11 cellular contexts compared by ENCODE assay signal in genomic region chr7:229184-229964, GRCh38. TPM values are rescaled to one million over a fixed set of nuclear protein-coding genes. Genes with fewer than 3 reads are reported as not detected.
DNase-seq lines count a peak whose midpoint lies in the region; ATAC-seq and TF ChIP-seq lines count a peak whose summit lies in the region.
"Had no signal": no experiment of that assay in that cellular context is flagged by ENCODE, and none has a peak within 500 bp of the region (broad histone marks: within the 10 kb centered on the region; RNA-seq: fewer than 3 reads in every experiment).

No MANE protein-coding gene starts in this region.

- no peak overlapping the region for H2AFZ ChIP-seq in GM23338

- H3F3A ChIP-seq in GM23338 (replicated peaks; ENCODE audit: low read depth), result no peaks in the 10 kb centered on the region

- H3K27ac ChIP-seq in AG04450 (ENCODE audit: low read depth, low read length) (peak overlapping the region; percentile 94), angular gyrus (ENCODE audit: low read depth, low read length) (peak overlapping the region; percentile 66), heart left ventricle (peak overlapping the region in 5 of 12 donors; percentile 17 to 87 (median 42)), GM23338 (ENCODE audit: low read depth) (no peak overlapping the region)
- H3K27ac ChIP-seq: C4-2B, SJCRH30 had no signal

- H3K79me2 ChIP-seq in GM23338 (replicated peaks; ENCODE audit: insufficient read depth), result no peaks in the 10 kb centered on the region

- H3K4me1 ChIP-seq in heart left ventricle (peaks cover 0 to 61% (median 29%) of the 10 kb centered on the region in 12 donors), HAP-1 (no peaks in the 10 kb centered on the region), GM23338 (ENCODE audit: insufficient read depth) (no peaks in the 10 kb centered on the region)
- H3K4me1 ChIP-seq: SJCRH30 had no signal

- H3K27ac Mint-ChIP-seq in GM23338, result no peak overlapping the region

- ATAC-seq in heart left ventricle, result peak; percentile 46 to 80 (median 70)
- no peak for ATAC-seq in GM23338
- no peak for ATAC-seq in HG03378 (IDR thresholded peaks at IDR 0.05; ENCODE audit: unreplicated experiment)

- in situ Hi-C loops in HAP-1 (cut with MboI; ENCODE audit: low sequenced_read_pairs), result no loop called here

- H4K20me1 ChIP-seq in GM23338 (replicated peaks; ENCODE audit: insufficient read depth), result no peaks in the 10 kb centered on the region

- no peaks in the 10 kb centered on the region; the same call in 2 of the 3 replicates for H3K9me3 Mint-ChIP-seq in GM23338

- peaks cover 2% of the 10 kb centered on the region; the same call in 1 of the 2 replicates for H3K9me3 ChIP-seq in AG04450 (ENCODE audit: control insufficient read depth, insufficient read depth, low read length)
- H3K9me3 ChIP-seq in heart left ventricle, result no peaks in the 10 kb centered on the region
- no peaks in the 10 kb centered on the region for H3K9me3 ChIP-seq in HAP-1
- H3K9me3 ChIP-seq: SJCRH30 had no signal

- DNase-seq in AG04450 (ENCODE audit: low read depth, low spot score), result peak; percentile 94
- peak in 4 of 5 donors; percentile 66 to 87 (median 78) for DNase-seq in heart left ventricle
- peak; percentile 59 to 96 (median 78) for DNase-seq in posterior cingulate gyrus
- DNase-seq in NCI-H146 treated with DMSO at 0.1 percent for 48 hours (lab: John Stamatoyannopoulos, UW; ENCODE audit: unreplicated experiment), result no peak
- DNase-seq in HAP-1 (ENCODE audit: low spot score in 2 of 2), result no peak
- no peak for DNase-seq in GM23338 (ENCODE audit: low spot score)
- DNase-seq: activated CD8-positive, alpha-beta memory T cell treated with anti-CD3 and anti-CD28 coated beads, Interleukin-2, amount 50 U/mL, for 4 hours had no signal

- POLR2A ChIA-PET in AG04450 (lab: Yijun Ruan, JAX), result interaction anchor here (0.6 to 1.4 kb wide), 4 partner anchors 12 to 38 kb away, joined by 3 to 5 read pairs (median 3); partner anchors contain the start of gene FAM20C

- intact Hi-C loops in heart left ventricle (cut with DNase I), result no loop called here
- intact Hi-C loops in posterior cingulate gyrus (cut with DNase I), result no loop called here

- TF ChIP-seq POLR2A in heart left ventricle (IDR thresholded peaks at IDR 0.05), result no peak

- peaks cover 3% of the 10 kb centered on the region for H3K27me3 Mint-ChIP-seq in GM23338 (ENCODE audit: insufficient read depth, low read depth, poor library complexity)

- no peak overlapping the region for H3K4me2 ChIP-seq in GM23338

- no peaks in the 10 kb centered on the region for H3K27me3 ChIP-seq in AG04450 (ENCODE audit: control insufficient read depth, insufficient read depth, low read length)
- H3K27me3 ChIP-seq in heart left ventricle, result no peaks in the 10 kb centered on the region
- H3K27me3 ChIP-seq in HAP-1 (ENCODE audit: low read depth), result no peaks in the 10 kb centered on the region
- H3K27me3 ChIP-seq in GM23338 (ENCODE audit: insufficient read depth), result no peaks in the 10 kb centered on the region
- H3K27me3 ChIP-seq: SJCRH30 had no signal

- H3K36me3 Mint-ChIP-seq in GM23338 (ENCODE audit: low read depth), result peaks cover 19% of the 10 kb centered on the region

- 0 out of 3 replicates have a peak, but pooled peaks cover 2% of the 10 kb centered on the region for H3K4me1 Mint-ChIP-seq in GM23338

- H3K9me2 ChIP-seq in GM23338 (ENCODE audit: insufficient read depth), result no peaks in the 10 kb centered on the region

- peaks cover 0 to 8% (median 0%) of the 10 kb centered on the region in 9 donors for H3K36me3 ChIP-seq in heart left ventricle
- no peaks in the 10 kb centered on the region for H3K36me3 ChIP-seq in HAP-1 (replicated peaks)
- H3K36me3 ChIP-seq in GM23338 (ENCODE audit: insufficient read depth), result no peaks in the 10 kb centered on the region
- H3K36me3 ChIP-seq: SJCRH30 had no signal

- CTCF ChIA-PET in AG04450 (lab: Charles Lee), result interaction anchor here (0.6 to 0.8 kb wide), 2 partner anchors 12 to 613 kb away, joined by 3 to 5 read pairs; no protein-coding TSS in a partner anchor

- H3K4me3 ChIP-seq in AG04450 (ENCODE audit: low read depth, low read length) (no peak overlapping the region), heart left ventricle (no peak overlapping the region), HAP-1 (no peak overlapping the region), GM23338 (no peak overlapping the region)
- H3K4me3 ChIP-seq: SJCRH30 had no signal

- TF ChIP-seq CTCF in AG04450 (IDR thresholded peaks at IDR 0.05; ENCODE audit: low read depth, low read length) (no peak), heart left ventricle (IDR thresholded peaks at IDR 0.05) (no peak), GM23338 (conservative IDR thresholded peaks at IDR 0.05; ENCODE audit: low read depth in 2 of 2) (no peak)

- WGBS in heart left ventricle, 4 donors, result 58 to 75% (median 65%) methylated on average over 25 to 29 of the region's 29 CpGs

- H3K4me3 Mint-ChIP-seq in GM23338, result no peak overlapping the region

TF ChIP-seq in GM23338, 12 proteins besides CTCF, POLR2A, EP300 and RAD21 (continues in another document):
- TF ChIP-seq EZH2 (IDR thresholded peaks at IDR 0.05; ENCODE audit: low read depth, unreplicated experiment), result no peak
- no peak for TF ChIP-seq STAT1 (IDR thresholded peaks at IDR 0.05; ENCODE audit: unreplicated experiment)
- TF ChIP-seq ZNF114 (CRISPR knock-in tag; IDR thresholded peaks at IDR 0.05), result no peak
- TF ChIP-seq EZH2phosphoT487 (IDR thresholded peaks at IDR 0.05; ENCODE audit: unreplicated experiment), result no peak
- TF ChIP-seq POLR2AphosphoS5 (IDR thresholded peaks at IDR 0.05; ENCODE audit: low read depth), result no peak
- no peak for TF ChIP-seq REST (IDR thresholded peaks at IDR 0.05; ENCODE audit: unreplicated experiment)
- no peak for TF ChIP-seq JUNB (IDR thresholded peaks at IDR 0.05; ENCODE audit: unreplicated experiment)
- TF ChIP-seq CREB1 (CRISPR knock-in tag; IDR thresholded peaks at IDR 0.05; ENCODE audit: low read depth), result no peak
- no peak for TF ChIP-seq ETS1 (IDR thresholded peaks at IDR 0.05)
- TF ChIP-seq ZNF331 (CRISPR knock-in tag; IDR thresholded peaks at IDR 0.05; ENCODE audit: low read depth), result no peak

RNA-seq across cellular contexts. Expression of gene FAM20C, which starts 37.0 kb away (rescaled TPM):
- polyA plus RNA-seq in AG04450 (2011; rRNA removed), result 34.5 and 44.6 TPM in 2 replicates
- 39.0 and 42.8 TPM in 2 replicates for polyA minus RNA-seq in AG04450 (2011; rRNA and poly(A)+ RNA removed)
- 10 to 100 TPM; 16.7 to 52.0 (median 21.0) TPM for total RNA-seq in heart left ventricle
- polyA plus RNA-seq in heart left ventricle, result 10 to 100 TPM; 11.1 to 21.0 TPM
- 24.8 and 26.8 TPM in 2 replicates for total RNA-seq in GM23338 (2014; rRNA removed; shearing (Covaris generic))
- polyA plus RNA-seq in GM23338 (2016; fragmentation: Nextera tagmentation; extraction: Ambion mirVana), result 7.6 and 8.0 TPM in 2 replicates

Comparison
In these comparisons a context has a peak if more than half of its experiments do, and no peak if none do; other contexts are left out.
1. DNase-seq: peak in AG04450 (single experiment), heart left ventricle (4 of 5) and posterior cingulate gyrus (10 of 10); none in NCI-H146 treated with DMSO at 0.1 percent for 48 hours (single experiment), HAP-1 (0 of 2) and GM23338 (single experiment).
2. ATAC-seq: peak in heart left ventricle (4 of 4); none in GM23338 (single experiment) and HG03378 (single experiment).